35 cellular contexts compared by ENCODE assay signal in the genomic region with DNA sequence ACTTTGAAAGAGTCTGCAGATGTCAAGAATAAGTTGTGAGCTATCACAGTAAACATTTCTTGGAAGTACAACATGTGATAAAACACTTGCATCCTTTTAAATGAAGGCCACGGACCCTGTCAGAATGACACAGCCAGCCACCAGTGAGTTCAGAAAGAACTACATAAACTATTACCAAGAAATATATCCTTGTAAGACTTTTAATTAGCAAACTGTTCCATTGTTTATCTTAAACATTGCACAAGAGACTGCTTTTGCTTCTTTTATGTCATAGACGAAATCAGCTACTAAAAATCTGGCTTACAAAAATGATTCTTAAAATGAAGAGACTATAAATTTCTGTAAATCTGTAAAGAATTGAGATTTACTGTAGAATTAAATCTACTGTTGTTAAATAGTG. TPM values are rescaled to one million over a fixed set of nuclear protein-coding genes. Genes with fewer than 3 reads are reported as not detected.
"Had no signal": no experiment of that assay in that cellular context is flagged by ENCODE, and none has a peak within 500 bp of the region (broad histone marks: within the 10 kb centered on the region; RNA-seq: fewer than 3 reads in every experiment).

No MANE protein-coding gene starts in this region.

- H3K4me1 Mint-ChIP-seq: activated CD4-positive, alpha-beta T cell treated with anti-CD3 and anti-CD28 coated beads, Interleukin-2, amount 10 ng/mL, durations not matched to agents 24 days and 14 days; activated T-helper 17 cell treated with anti-CD3 and anti-CD28 coated beads, Interleukin-2, amount 50 U/mL, for 72 hours; T-helper 17 cell had no signal

- DNase-seq: activated CD4-positive, alpha-beta T cell treated with anti-CD3 and anti-CD28 coated beads, Interleukin-2, amount 10 ng/mL, durations not matched to agents 24 days and 14 days; activated CD4-positive, alpha-beta T cell treated with anti-CD3 and anti-CD28 coated beads, Interleukin-2, amount 50 U/mL, for 4 hours; activated CD8-positive, alpha-beta T cell treated with anti-CD3 and anti-CD28 coated beads for 36 hours; activated gamma-delta T cell; activated naive CD4-positive, alpha-beta T cell treated with anti-CD3 and anti-CD28 coated beads for 36 hours; activated naive CD8-positive, alpha-beta T cell treated with anti-CD3 and anti-CD28 coated beads, Interleukin-2, amount 50 U/mL, for 24 hours; activated T-cell treated with anti-CD3 and anti-CD28 coated beads, Interleukin-2, amount 50 U/mL, for 1 hour; activated T-cell treated with anti-CD3 and anti-CD28 coated beads, Interleukin-2, amount 50 U/mL, for 72 hours; amniotic stem cell; aorta; brain microvascular endothelial cell; central memory CD4-positive, alpha-beta T cell; Karpas-422; MG63; NCI-H1048; NCI-H1105 treated with DMSO at 0.1 percent for 48 hours; NCI-H1436; NCI-H1694; NCI-H1930; NCI-H2081 treated with DMSO at 0.1 percent for 48 hours; NCI-H226; NCI-H446 treated with DMSO at 0.1 percent for 48 hours; NCI-H69; PC-3; Peyer's patch; RPMI8226; SHP77 treated with DMSO at 0.1 percent for 48 hours; SK-N-SH; T-helper 17 cell; T-helper 9 cell; WERI-Rb-1 had no signal

- FAIRE-seq: K562 had no signal

- ATAC-seq: activated CD8-positive, alpha-beta T cell treated with anti-CD3 and anti-CD28 coated beads for 36 hours; activated naive CD8-positive, alpha-beta T cell treated with anti-CD3 and anti-CD28 coated beads, Interleukin-2, amount 50 U/mL, for 24 hours; activated T-cell treated with anti-CD3 and anti-CD28 coated beads, Interleukin-2, amount 50 U/mL, for 72 hours; activated T-helper 17 cell treated with anti-CD3 and anti-CD28 coated beads, Interleukin-2, amount 50 U/mL, for 72 hours; K562; PC-3; T-helper 17 cell had no signal

- H3K4me3 Mint-ChIP-seq: activated CD4-positive, alpha-beta T cell treated with anti-CD3 and anti-CD28 coated beads, Interleukin-2, amount 10 ng/mL, durations not matched to agents 24 days and 14 days; activated CD8-positive, alpha-beta T cell treated with anti-CD3 and anti-CD28 coated beads for 36 hours; activated naive CD4-positive, alpha-beta T cell treated with anti-CD3 and anti-CD28 coated beads for 36 hours; activated naive CD8-positive, alpha-beta T cell; activated naive CD8-positive, alpha-beta T cell treated with anti-CD3 and anti-CD28 coated beads, Interleukin-2, amount 50 U/mL, for 24 hours; activated T-cell treated with anti-CD3 and anti-CD28 coated beads, Interleukin-2, amount 50 U/mL, for 72 hours; activated T-helper 17 cell treated with anti-CD3 and anti-CD28 coated beads, Interleukin-2, amount 50 U/mL, for 72 hours; T-helper 17 cell had no signal

- H3K36me3 Mint-ChIP-seq: activated naive CD8-positive, alpha-beta T cell had no signal

- H3K9me3 Mint-ChIP-seq: activated CD4-positive, alpha-beta T cell treated with anti-CD3 and anti-CD28 coated beads, Interleukin-2, amount 10 ng/mL, durations not matched to agents 24 days and 14 days; activated naive CD4-positive, alpha-beta T cell treated with anti-CD3 and anti-CD28 coated beads for 36 hours; activated naive CD8-positive, alpha-beta T cell treated with anti-CD3 and anti-CD28 coated beads, Interleukin-2, amount 50 U/mL, for 24 hours had no signal

- H3K27ac Mint-ChIP-seq: activated CD4-positive, alpha-beta T cell treated with anti-CD3 and anti-CD28 coated beads, Interleukin-2, amount 10 ng/mL, durations not matched to agents 24 days and 14 days; activated naive CD4-positive, alpha-beta T cell treated with anti-CD3 and anti-CD28 coated beads for 36 hours; activated naive CD8-positive, alpha-beta T cell; activated naive CD8-positive, alpha-beta T cell treated with anti-CD3 and anti-CD28 coated beads, Interleukin-2, amount 50 U/mL, for 24 hours; activated T-cell treated with anti-CD3 and anti-CD28 coated beads, Interleukin-2, amount 50 U/mL, for 72 hours; activated T-helper 17 cell treated with anti-CD3 and anti-CD28 coated beads, Interleukin-2, amount 50 U/mL, for 72 hours; T-helper 17 cell had no signal

- H3K27me3 Mint-ChIP-seq: activated CD4-positive, alpha-beta T cell treated with anti-CD3 and anti-CD28 coated beads, Interleukin-2, amount 10 ng/mL, durations not matched to agents 24 days and 14 days; activated CD8-positive, alpha-beta T cell treated with anti-CD3 and anti-CD28 coated beads for 36 hours; activated naive CD8-positive, alpha-beta T cell; activated naive CD8-positive, alpha-beta T cell treated with anti-CD3 and anti-CD28 coated beads, Interleukin-2, amount 50 U/mL, for 24 hours; activated T-helper 17 cell treated with anti-CD3 and anti-CD28 coated beads, Interleukin-2, amount 50 U/mL, for 72 hours; T-helper 17 cell had no signal

RNA-seq across cellular contexts. Expression of a gene that starts 17.9 kb away (rescaled TPM):
- total RNA-seq: activated CD8-positive, alpha-beta memory T cell treated with anti-CD3 and anti-CD28 coated beads for 36 hours; activated naive CD4-positive, alpha-beta T cell treated with anti-CD3 and anti-CD28 coated beads for 36 hours; activated T-helper 17 cell treated with anti-CD3 and anti-CD28 coated beads, Interleukin-2, amount 50 U/mL, for 72 hours; T-helper 17 cell had no signal
